Comparison of ENCODE assay signal across 13 cellular contexts in the genomic region with DNA sequence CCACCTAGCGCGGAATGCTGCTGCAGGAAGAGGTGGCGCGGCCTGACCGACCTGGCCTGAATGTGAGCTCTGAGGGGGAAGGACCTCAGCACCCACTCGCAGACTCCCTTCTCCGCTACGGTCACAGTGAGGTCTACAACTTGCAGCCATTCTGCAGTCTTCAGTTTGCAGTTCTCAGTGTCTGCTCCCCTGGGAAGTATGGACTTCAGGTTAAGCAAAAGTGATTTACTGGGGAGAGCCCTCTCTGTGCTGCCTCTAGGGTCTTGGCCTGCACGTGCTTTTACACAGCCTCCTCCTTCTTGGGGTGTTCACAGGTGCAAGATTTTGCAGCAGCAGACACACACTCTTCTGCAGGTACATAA.
A peak's percentile ranks its signal among the peaks of the same experiment; 100 is the strongest.
DNase-seq lines count a peak whose midpoint lies in the region; ATAC-seq and TF ChIP-seq lines count a peak whose summit lies in the region.
"Had no signal": no experiment of that assay in that cellular context is flagged by ENCODE, and none has a peak within 500 bp of the region (broad histone marks: within the 10 kb centered on the region; RNA-seq: fewer than 3 reads in every experiment).

No MANE protein-coding gene starts in this region.

- no peaks in the 10 kb centered on the region for H3F3A ChIP-seq in PC-9 (ENCODE audit: insufficient read depth, low read depth)

- peaks cover 41% of the 10 kb centered on the region for H3K27me3 Mint-ChIP-seq in CD8-positive, alpha-beta T cell (ENCODE audit: low read depth)

- H3K79me2 ChIP-seq in PC-9 (ENCODE audit: low read depth): no peaks in the 10 kb centered on the region

- H4K20me1 ChIP-seq in PC-9 (ENCODE audit: insufficient read depth): no peaks in the 10 kb centered on the region

- no peak for TF ChIP-seq EP300 in ovary (IDR thresholded peaks at IDR 0.05)

- peaks cover 4% of the 10 kb centered on the region for H3K9me3 Mint-ChIP-seq in CD8-positive, alpha-beta T cell
- H3K9me3 Mint-ChIP-seq: activated T-cell treated with anti-CD3 and anti-CD28 coated beads, Interleukin-2, amount 50 U/mL, for 72 hours had no signal

- H2AFZ ChIP-seq in PC-9: no peak overlapping the region

- POLR2A ChIA-PET in CD8-positive, alpha-beta T cell (lab: Charles Lee): no interaction called here
- POLR2A ChIA-PET in GM10248 (lab: Yijun Ruan, JAX): no interaction called here
- POLR2A ChIA-PET in PC-9 (lab: Charles Lee; ENCODE audit: unreplicated experiment): no interaction called here

- intact Hi-C loops in CD8-positive, alpha-beta T cell (cut with DNase I, micrococcal nuclease): no loop called here
- intact Hi-C loops in ovary (cut with DNase I) (no loop called here), PC-9 (cut with micrococcal nuclease; ENCODE audit: unreplicated experiment) (no loop called here)

- H3K4me2 ChIP-seq in PC-9: no peak overlapping the region

- no peaks in the 10 kb centered on the region for H3K36me3 ChIP-seq in CD8-positive, alpha-beta T cell (ENCODE audit: insufficient read depth, low read length)
- no peaks in the 10 kb centered on the region for H3K36me3 ChIP-seq in NT2/D1 (ENCODE audit: insufficient read depth, insufficient read length, low read length)
- no peaks in the 10 kb centered on the region for H3K36me3 ChIP-seq in ovary
- no peaks in the 10 kb centered on the region for H3K36me3 ChIP-seq in PC-9 (ENCODE audit: low read depth)

- no peaks in the 10 kb centered on the region for H3K9me2 ChIP-seq in PC-9 (ENCODE audit: insufficient read depth)

- BruUV-seq in PC-9 (replicated peaks; lab: Mats Ljungman, UMichigan): no TSS peak

- no peak for ATAC-seq in CD8-positive, alpha-beta T cell

- H3K4me3 ChIP-seq in CD8-positive, alpha-beta T cell (ENCODE audit: low read depth, low read length): no peak overlapping the region
- peak overlapping the region; percentile 72 for H3K4me3 ChIP-seq in NT2/D1 (ENCODE audit: insufficient read length, low read depth)
- peak overlapping the region; percentile 36 for H3K4me3 ChIP-seq in ovary
- no peak overlapping the region for H3K4me3 ChIP-seq in PC-9

- no peak overlapping the region for H3K27ac ChIP-seq in CD8-positive, alpha-beta T cell (ENCODE audit: low read depth, low read length)
- H3K27ac ChIP-seq in ovary (no peak overlapping the region), PC-9 (no peak overlapping the region)

- H3K4me1 Mint-ChIP-seq in CD8-positive, alpha-beta T cell (ENCODE audit: low read depth): peaks cover 13% of the 10 kb centered on the region

- H3K36me3 Mint-ChIP-seq in CD8-positive, alpha-beta T cell: no peaks in the 10 kb centered on the region

- H3K27me3 ChIP-seq in CD8-positive, alpha-beta T cell (ENCODE audit: insufficient read depth, low read length): no peaks in the 10 kb centered on the region
- H3K27me3 ChIP-seq in NT2/D1 (ENCODE audit: insufficient read depth, insufficient read length): peaks cover 27% of the 10 kb centered on the region
- H3K27me3 ChIP-seq in ovary: no peaks in the 10 kb centered on the region
- peaks cover 12% of the 10 kb centered on the region for H3K27me3 ChIP-seq in PC-9 (ENCODE audit: insufficient read depth, low read depth)

- H3K9me3 ChIP-seq in CD8-positive, alpha-beta T cell (ENCODE audit: low read length): no peaks in the 10 kb centered on the region
- no peaks in the 10 kb centered on the region; the same call in 1 of the 2 replicates for H3K9me3 ChIP-seq in NT2/D1 (ENCODE audit: insufficient read depth, low read length)
- H3K9me3 ChIP-seq in ovary: no peaks in the 10 kb centered on the region
- H3K9me3 ChIP-seq in PC-9 (ENCODE audit: insufficient read depth, low read depth): no peaks in the 10 kb centered on the region

- no peak overlapping the region for H3K27ac Mint-ChIP-seq in CD8-positive, alpha-beta T cell
- H3K27ac Mint-ChIP-seq: activated T-cell treated with anti-CD3 and anti-CD28 coated beads, Interleukin-2, amount 50 U/mL, for 72 hours had no signal

- no peak for DNase-seq in CD8-positive, alpha-beta T cell
- DNase-seq in NT2/D1 (ENCODE audit: low read depth, low spot score): no peak
- DNase-seq in fibroblast of gingiva (ENCODE audit: low read depth): peak; percentile 3
- no peak for DNase-seq in ovary
- DNase-seq in GM10248 (ENCODE audit: extremely low spot score): no peak
- DNase-seq in GM13976 (ENCODE audit: low spot score): no peak
- no peak for DNase-seq in PC-9
- DNase-seq in HPDE6-E6E7 (ENCODE audit: extremely low spot score): no peak
- DNase-seq: activated CD4-positive, alpha-beta T cell treated with anti-CD3 and anti-CD28 coated beads for 4 hours; cortex of kidney; MV-4-11; NCI-H2107 had no signal

- no peak for TF ChIP-seq CTCF in CD8-positive, alpha-beta T cell (IDR thresholded peaks at IDR 0.05)
- TF ChIP-seq CTCF in ovary (IDR thresholded peaks at IDR 0.05) (no peak), GM10248 (IDR thresholded peaks at IDR 0.05; ENCODE audit: control extremely low read depth, extremely low read depth, low read depth, missing control alignments) (no peak), GM13976 (IDR thresholded peaks at IDR 0.05; ENCODE audit: borderline replicate concordance, control extremely low read depth, extremely low read depth, insufficient read depth, missing control alignments) (no peak), PC-9 (conservative IDR thresholded peaks at IDR 0.05) (no peak)

- H3K4me1 ChIP-seq in CD8-positive, alpha-beta T cell (ENCODE audit: insufficient read depth, low read length): no peaks in the 10 kb centered on the region
- H3K4me1 ChIP-seq in NT2/D1 (ENCODE audit: insufficient read depth, insufficient read length) (peaks cover 6% of the 10 kb centered on the region), ovary (ENCODE audit: insufficient read depth) (peaks cover 7% of the 10 kb centered on the region), PC-9 (replicated peaks; ENCODE audit: insufficient read depth) (no peaks in the 10 kb centered on the region)

- TF ChIP-seq POLR2A in ovary (IDR thresholded peaks at IDR 0.05): no peak

- peak overlapping the region; percentile 81 for H3K9ac ChIP-seq in NT2/D1 (ENCODE audit: insufficient read length, low read depth)

- WGBS in ovary, 3 donors: 0 to 2% (median 1%) methylated on average over 4 to 9 of the region's 9 CpGs

- CTCF ChIA-PET in CD8-positive, alpha-beta T cell (lab: Charles Lee): no interaction called here
- CTCF ChIA-PET in GM10248 (lab: Yijun Ruan, JAX): interaction anchor here (0.9 to 2.4 kb wide), 5 partner anchors 9 to 402 kb away, joined by 3 to 6 read pairs (median 3); no protein-coding TSS in a partner anchor
- CTCF ChIA-PET in PC-9 (lab: Charles Lee): no interaction called here

- H3K4me3 Mint-ChIP-seq in CD8-positive, alpha-beta T cell: peak overlapping the region; percentile 9

- in situ Hi-C loops in GM13976 (cut with MboI; ENCODE audit: low sequenced_read_pairs, unreplicated experiment): no loop called here

Comparison
In these comparisons a context has a peak if more than half of its experiments do, and no peak if none do; other contexts are left out.
1. H3K4me3 ChIP-seq: peak in NT2/D1 (single experiment) and ovary (single experiment); none in CD8-positive, alpha-beta T cell (single experiment) and PC-9 (single experiment).